Comparison of ENCODE assay signal across 8 cellular contexts in the genomic region with DNA sequence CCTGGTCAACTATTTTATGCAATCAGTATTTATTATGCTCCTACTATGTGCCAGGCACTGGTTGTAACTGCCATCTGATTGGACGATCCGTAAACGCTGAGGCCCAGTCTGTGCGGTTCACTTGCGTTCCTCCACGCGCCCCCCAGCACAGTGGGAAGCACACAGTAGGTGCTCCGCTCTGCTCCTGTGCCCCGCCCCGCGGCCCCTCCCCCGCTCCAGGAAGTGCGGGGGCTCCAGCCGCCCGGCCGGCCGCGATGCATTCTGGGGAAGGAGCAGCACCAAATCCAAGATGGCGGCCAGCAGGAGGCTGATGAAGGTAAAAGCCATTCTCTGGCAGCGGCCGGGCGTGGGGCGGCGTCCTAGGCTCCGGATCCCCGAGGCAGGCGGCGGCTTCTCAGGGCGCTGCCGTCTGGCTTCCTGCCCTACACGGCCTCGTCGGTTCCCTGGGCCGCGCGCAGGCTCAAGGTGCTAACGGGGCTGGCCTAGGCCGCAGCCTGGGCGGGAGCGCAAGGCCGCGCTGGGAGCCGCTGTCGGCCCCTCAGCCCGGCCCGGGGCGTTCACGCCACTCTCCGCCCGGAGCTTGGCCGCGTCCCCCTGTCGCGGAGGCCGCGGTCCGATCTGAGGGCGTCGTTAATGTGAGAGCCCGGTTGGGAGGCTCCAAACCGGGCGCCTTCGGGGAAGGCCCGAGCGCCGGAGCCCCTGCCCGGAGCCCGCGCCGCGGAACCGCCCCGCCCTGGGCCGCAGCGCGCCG. TPM values are rescaled to one million over a fixed set of nuclear protein-coding genes. Genes with fewer than 3 reads are reported as not detected.
A peak's percentile ranks its signal among the peaks of the same experiment; 100 is the strongest.
DNase-seq lines count a peak whose midpoint lies in the region; ATAC-seq and TF ChIP-seq lines count a peak whose summit lies in the region.

UBE2L3 (plus strand) TSS at position 259 of the 751 bp plus-strand sequence; CDS start at position 290, 31 bp downstream.

- peaks cover 37% of the 10 kb centered on the region for H4K20me1 ChIP-seq in PC-3 (ENCODE audit: low read length)

- ATAC-seq in PC-3, result peak; percentile 71

- peak within 1 kb of the TSS; percentile 53; the same call in 1 of the 2 replicates for H2AFZ ChIP-seq in PC-3 (ENCODE audit: low read length)

- intact Hi-C loops in PC-3 (cut with micrococcal nuclease), result no loop called here

- H3K4me3 ChIP-seq in PC-3 (ENCODE audit: low read length), result peak within 1 kb of the TSS; percentile 96
- H3K4me3 ChIP-seq in mononuclear cell (ENCODE audit: low read length), result peak within 1 kb of the TSS; percentile 84

- BruUV-seq in PC-3 (replicated peaks; lab: Mats Ljungman, UMichigan), result no TSS peak

- no peaks in the 10 kb centered on the region for H3K9me2 ChIP-seq in PC-3 (replicated peaks; ENCODE audit: low read length)

- peaks cover 25% of the 10 kb centered on the region for H3K4me1 ChIP-seq in PC-3 (ENCODE audit: insufficient read depth, low read length)
- H3K4me1 ChIP-seq in mononuclear cell (ENCODE audit: insufficient read depth, low read length), result peaks cover 45% of the 10 kb centered on the region

- POLR2A ChIA-PET in PC-3 (lab: Charles Lee; ENCODE audit: unreplicated experiment), result no interaction called here

- TF ChIP-seq CTCF in PC-3 (conservative IDR thresholded peaks at IDR 0.05; ENCODE audit: low read depth, low read length), result no peak

- no peaks in the 10 kb centered on the region for H3F3A ChIP-seq in PC-3 (ENCODE audit: low read length, unreplicated experiment)

- CTCF ChIA-PET in PC-3 (lab: Charles Lee), result no interaction called here

- H3K27ac ChIP-seq in PC-3 (ENCODE audit: low read length), result peak within 1 kb of the TSS; percentile 71
- peak within 1 kb of the TSS; percentile 78 for H3K27ac ChIP-seq in epithelial cell of prostate

- no peaks in the 10 kb centered on the region; the same call in 1 of the 2 replicates for H3K36me3 ChIP-seq in PC-3 (ENCODE audit: low read depth, low read length)

- DNase-seq in DMS79 treated with DMSO at 0.1 percent for 48 hours (lab: John Stamatoyannopoulos, UW) (peak; percentile 22), DMS79 (lab: John Stamatoyannopoulos, UW) (no peak), HPDE6-E6E7 (ENCODE audit: extremely low spot score) (peak; percentile 80), PC-3 (peak; percentile 69), activated T-cell treated with anti-CD3 and anti-CD28 coated beads for 48 hours (ENCODE audit: low read depth) (peak; percentile 79), epithelial cell of prostate (ENCODE audit: low read depth, low spot score) (no peak)
- DNase-seq in stimulated activated CD8-positive, alpha-beta memory T cell treated with anti-CD3 and anti-CD28 coated beads, Interleukin-2, amount 100 ng/mL, for 1 hour (ENCODE audit: low read depth in 2 of 2), result peak; percentile 62 to 68

- H3K27me3 ChIP-seq in PC-3 (ENCODE audit: low read length) (no peaks in the 10 kb centered on the region), mononuclear cell (ENCODE audit: insufficient read depth, low read length) (no peaks in the 10 kb centered on the region)

- H3K9me3 ChIP-seq in PC-3 (ENCODE audit: low read length) (no peaks in the 10 kb centered on the region), mononuclear cell (ENCODE audit: low read depth, low read length) (no peaks in the 10 kb centered on the region)

- peak within 1 kb of the TSS; percentile 100 for H3K9ac ChIP-seq in PC-3 (ENCODE audit: low read length)

- peaks cover 54% of the 10 kb centered on the region for H3K79me2 ChIP-seq in PC-3 (ENCODE audit: low read length)

- peak within 1 kb of the TSS; percentile 85 for H3K4me2 ChIP-seq in PC-3 (ENCODE audit: low read length)

RNA-seq across cellular contexts. Expression of gene UBE2L3, which starts in this region (rescaled TPM):
- 50.7 and 72.0 TPM in 2 replicates for total RNA-seq in PC-3 (2014; rRNA removed)
- 28.0 TPM for total RNA-seq in mononuclear cell

Comparison
In these comparisons a context has a peak if more than half of its experiments do, and no peak if none do; other contexts are left out.
1. DNase-seq: peak in DMS79 treated with DMSO at 0.1 percent for 48 hours (single experiment), HPDE6-E6E7 (single experiment), PC-3 (single experiment), activated T-cell treated with anti-CD3 and anti-CD28 coated beads for 48 hours (single experiment) and stimulated activated CD8-positive, alpha-beta memory T cell treated with anti-CD3 and anti-CD28 coated beads, Interleukin-2, amount 100 ng/mL, for 1 hour (2 of 2); none in DMS79 (single experiment) and epithelial cell of prostate (single experiment).